ENCODE assay signal across 11 cellular contexts in genomic region chrX:50927127-50927526, GRCh38. TPM values are rescaled to one million over a fixed set of nuclear protein-coding genes. Genes with fewer than 3 reads are reported as not detected.
"Had no signal": no experiment of that assay in that cellular context is flagged by ENCODE, and none has a peak within 500 bp of the region (broad histone marks: within the 10 kb centered on the region; RNA-seq: fewer than 3 reads in every experiment).

No MANE protein-coding gene starts in this region.

- H3K9me3 ChIP-seq: HAP-1 had no signal

- DNase-seq: GM23248, GOT3, H7, H9, HCEC 1CT, HFFc6 had no signal

- ATAC-seq: GM23338, HCT116 had no signal

- H3K9ac ChIP-seq: GM23248 had no signal

- H3K36me3 ChIP-seq: HAP-1 had no signal

- H2AFZ ChIP-seq: GM23248, GM23338 had no signal

- H3K4me2 ChIP-seq: GM23338 had no signal

- H3K4me3 ChIP-seq: GM23248, GM23338, HAP-1 had no signal

- H3K27ac ChIP-seq: GM23248 had no signal

- H3K4me1 ChIP-seq: HAP-1 had no signal

RNA-seq across cellular contexts. Expression of gene BMP15, which starts 16.6 kb away (rescaled TPM):
- total RNA-seq: GM23248, GM23338, H1, H4, H7, H9, HFFc6 had no signal
- polyA plus RNA-seq: GM23248, GM23338, H1 had no signal
